2 cellular contexts compared by ENCODE assay signal in the genomic region with DNA sequence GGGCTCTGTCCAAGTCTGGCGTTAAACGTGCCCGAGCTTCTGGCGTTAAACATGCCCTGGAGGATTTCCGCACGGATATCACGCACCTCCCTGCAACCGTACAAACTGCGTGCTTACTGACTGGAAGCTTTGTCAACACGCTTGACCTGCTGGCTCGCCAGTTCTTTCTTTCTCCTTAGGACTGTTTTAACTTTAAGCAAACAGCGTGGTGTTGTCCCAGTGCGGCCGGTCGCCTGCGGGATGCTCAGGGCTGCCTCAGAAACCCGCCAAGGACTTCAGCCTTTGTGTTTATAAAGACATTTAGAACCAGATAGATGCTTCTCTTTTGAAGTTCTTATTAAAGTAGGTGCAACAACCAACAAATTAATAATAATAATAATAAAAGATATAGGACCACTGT.
TF ChIP-seq lines count a peak whose summit lies in the region.

No MANE protein-coding gene starts in this region.

TF ChIP-seq in GM23338, 12 proteins besides CTCF, POLR2A, EP300 and RAD21 (continues in another document):
- TF ChIP-seq JUNB (IDR thresholded peaks at IDR 0.05; ENCODE audit: unreplicated experiment) (no peak), POLR2AphosphoS5 (IDR thresholded peaks at IDR 0.05; ENCODE audit: low read depth) (no peak), EZH2 (IDR thresholded peaks at IDR 0.05; ENCODE audit: low read depth, unreplicated experiment) (no peak), NANOG (IDR thresholded peaks at IDR 0.05; ENCODE audit: borderline replicate concordance) (no peak), ZNF331 (CRISPR knock-in tag; IDR thresholded peaks at IDR 0.05; ENCODE audit: low read depth) (no peak), STAT1 (IDR thresholded peaks at IDR 0.05; ENCODE audit: unreplicated experiment) (no peak), EZH2phosphoT487 (IDR thresholded peaks at IDR 0.05; ENCODE audit: unreplicated experiment) (no peak), ZNF462 (CRISPR knock-in tag; IDR thresholded peaks at IDR 0.05) (no peak)
- TF ChIP-seq, protein P1, sequence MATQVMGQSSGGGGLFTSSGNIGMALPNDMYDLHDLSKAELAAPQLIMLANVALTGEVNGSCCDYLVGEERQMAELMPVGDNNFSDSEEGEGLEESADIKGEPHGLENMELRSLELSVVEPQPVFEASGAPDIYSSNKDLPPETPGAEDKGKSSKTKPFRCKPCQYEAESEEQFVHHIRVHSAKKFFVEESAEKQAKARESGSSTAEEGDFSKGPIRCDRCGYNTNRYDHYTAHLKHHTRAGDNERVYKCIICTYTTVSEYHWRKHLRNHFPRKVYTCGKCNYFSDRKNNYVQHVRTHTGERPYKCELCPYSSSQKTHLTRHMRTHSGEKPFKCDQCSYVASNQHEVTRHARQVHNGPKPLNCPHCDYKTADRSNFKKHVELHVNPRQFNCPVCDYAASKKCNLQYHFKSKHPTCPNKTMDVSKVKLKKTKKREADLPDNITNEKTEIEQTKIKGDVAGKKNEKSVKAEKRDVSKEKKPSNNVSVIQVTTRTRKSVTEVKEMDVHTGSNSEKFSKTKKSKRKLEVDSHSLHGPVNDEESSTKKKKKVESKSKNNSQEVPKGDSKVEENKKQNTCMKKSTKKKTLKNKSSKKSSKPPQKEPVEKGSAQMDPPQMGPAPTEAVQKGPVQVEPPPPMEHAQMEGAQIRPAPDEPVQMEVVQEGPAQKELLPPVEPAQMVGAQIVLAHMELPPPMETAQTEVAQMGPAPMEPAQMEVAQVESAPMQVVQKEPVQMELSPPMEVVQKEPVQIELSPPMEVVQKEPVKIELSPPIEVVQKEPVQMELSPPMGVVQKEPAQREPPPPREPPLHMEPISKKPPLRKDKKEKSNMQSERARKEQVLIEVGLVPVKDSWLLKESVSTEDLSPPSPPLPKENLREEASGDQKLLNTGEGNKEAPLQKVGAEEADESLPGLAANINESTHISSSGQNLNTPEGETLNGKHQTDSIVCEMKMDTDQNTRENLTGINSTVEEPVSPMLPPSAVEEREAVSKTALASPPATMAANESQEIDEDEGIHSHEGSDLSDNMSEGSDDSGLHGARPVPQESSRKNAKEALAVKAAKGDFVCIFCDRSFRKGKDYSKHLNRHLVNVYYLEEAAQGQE (IDR thresholded peaks at IDR 0.05; ENCODE audit: unreplicated experiment) = no peak
- TF ChIP-seq, protein P2, sequence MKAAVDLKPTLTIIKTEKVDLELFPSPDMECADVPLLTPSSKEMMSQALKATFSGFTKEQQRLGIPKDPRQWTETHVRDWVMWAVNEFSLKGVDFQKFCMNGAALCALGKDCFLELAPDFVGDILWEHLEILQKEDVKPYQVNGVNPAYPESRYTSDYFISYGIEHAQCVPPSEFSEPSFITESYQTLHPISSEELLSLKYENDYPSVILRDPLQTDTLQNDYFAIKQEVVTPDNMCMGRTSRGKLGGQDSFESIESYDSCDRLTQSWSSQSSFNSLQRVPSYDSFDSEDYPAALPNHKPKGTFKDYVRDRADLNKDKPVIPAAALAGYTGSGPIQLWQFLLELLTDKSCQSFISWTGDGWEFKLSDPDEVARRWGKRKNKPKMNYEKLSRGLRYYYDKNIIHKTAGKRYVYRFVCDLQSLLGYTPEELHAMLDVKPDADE (IDR thresholded peaks at IDR 0.05) = no peak

TF ChIP-seq in H1, 55 proteins besides CTCF, POLR2A, EP300 and RAD21:
- TF ChIP-seq, protein P3, sequence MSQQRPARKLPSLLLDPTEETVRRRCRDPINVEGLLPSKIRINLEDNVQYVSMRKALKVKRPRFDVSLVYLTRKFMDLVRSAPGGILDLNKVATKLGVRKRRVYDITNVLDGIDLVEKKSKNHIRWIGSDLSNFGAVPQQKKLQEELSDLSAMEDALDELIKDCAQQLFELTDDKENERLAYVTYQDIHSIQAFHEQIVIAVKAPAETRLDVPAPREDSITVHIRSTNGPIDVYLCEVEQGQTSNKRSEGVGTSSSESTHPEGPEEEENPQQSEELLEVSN (IDR thresholded peaks at IDR 0.05) = no peak
- TF ChIP-seq ATF2 (IDR thresholded peaks at IDR 0.05; ENCODE audit: low read length) = no peak
- TF ChIP-seq BACH1 (IDR thresholded peaks at IDR 0.05; ENCODE audit: low read length) = no peak
- TF ChIP-seq CHD2 (IDR thresholded peaks at IDR 0.05; ENCODE audit: low read length) = no peak
- TF ChIP-seq RBBP5 (IDR thresholded peaks at IDR 0.05; ENCODE audit: borderline replicate concordance, low read depth, low read length) = no peak
- no peak for TF ChIP-seq MAX (IDR thresholded peaks at IDR 0.05)
- no peak for TF ChIP-seq RFX5 (IDR thresholded peaks at IDR 0.05; ENCODE audit: borderline replicate concordance, low read depth, low read length)
- no peak for TF ChIP-seq RXRA (IDR thresholded peaks at IDR 0.05; ENCODE audit: insufficient read depth, low read depth, low read length)
- no peak for TF ChIP-seq SUZ12 (IDR thresholded peaks at IDR 0.05; ENCODE audit: low read length)
- no peak for TF ChIP-seq HDAC6 (IDR thresholded peaks at IDR 0.05; ENCODE audit: low read depth, low read length)
- TF ChIP-seq EZH2 (IDR thresholded peaks at IDR 0.05; ENCODE audit: low read depth, low read length, severe bottlenecking) = no peak
- no peak for TF ChIP-seq CEBPB (IDR thresholded peaks at IDR 0.05; ENCODE audit: low read depth, low read length)
- no peak for TF ChIP-seq BCL11A (IDR thresholded peaks at IDR 0.05; ENCODE audit: low read depth in 2 of 2, low read length in 2 of 2)
- TF ChIP-seq GABPA (IDR thresholded peaks at IDR 0.05; ENCODE audit: borderline replicate concordance, insufficient read depth, low read length) = no peak
- no peak for TF ChIP-seq CBX8 (IDR thresholded peaks at IDR 0.05; ENCODE audit: borderline replicate concordance, low read depth, low read length)
- TF ChIP-seq, protein P4, sequence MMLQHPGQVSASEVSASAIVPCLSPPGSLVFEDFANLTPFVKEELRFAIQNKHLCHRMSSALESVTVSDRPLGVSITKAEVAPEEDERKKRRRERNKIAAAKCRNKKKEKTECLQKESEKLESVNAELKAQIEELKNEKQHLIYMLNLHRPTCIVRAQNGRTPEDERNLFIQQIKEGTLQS (IDR thresholded peaks at IDR 0.05; ENCODE audit: insufficient read depth, low read depth, low read length) = no peak
- TF ChIP-seq YY1 (IDR thresholded peaks at IDR 0.05; ENCODE audit: low read depth, low read length) = no peak
- TF ChIP-seq CTBP2 (IDR thresholded peaks at IDR 0.05; ENCODE audit: borderline replicate concordance, insufficient read depth, insufficient read length, low read length) = no peak
